Comparison of ENCODE assay signal across 24 cellular contexts in genomic region chr11:58615556-58615955, GRCh38.
"Had no signal": no experiment of that assay in that cellular context is flagged by ENCODE, and none has a peak within 500 bp of the region (broad histone marks: within the 10 kb centered on the region; RNA-seq: fewer than 3 reads in every experiment).

No MANE protein-coding gene starts in this region.

- H3K27ac Mint-ChIP-seq: activated CD8-positive, alpha-beta T cell treated with anti-CD3 and anti-CD28 coated beads, Interleukin-2, amount 10 ng/mL, durations not matched to agents 7 days and 5 days; activated naive CD4-positive, alpha-beta T cell treated with anti-CD3 and anti-CD28 coated beads, Interleukin-2, amount 50 U/mL, for 24 hours had no signal

- H3K9me3 Mint-ChIP-seq: activated naive CD4-positive, alpha-beta T cell treated with anti-CD3 and anti-CD28 coated beads, Interleukin-2, amount 50 U/mL, for 24 hours had no signal

- ATAC-seq: activated CD4-positive, CD25-positive, alpha-beta regulatory T cell treated with anti-CD3 and anti-CD28 coated beads, Interleukin-2, amount 50 U/mL, for 24 hours; activated CD8-positive, alpha-beta T cell treated with anti-CD3 and anti-CD28 coated beads, Interleukin-2, amount 10 ng/mL, durations not matched to agents 7 days and 5 days; body of pancreas; Right ventricle myocardium inferior had no signal

- H3K4me3 Mint-ChIP-seq: activated CD8-positive, alpha-beta T cell treated with anti-CD3 and anti-CD28 coated beads, Interleukin-2, amount 10 ng/mL, durations not matched to agents 7 days and 5 days; activated naive CD4-positive, alpha-beta T cell treated with anti-CD3 and anti-CD28 coated beads, Interleukin-2, amount 50 U/mL, for 24 hours had no signal

- H3K4me3 ChIP-seq: body of pancreas, SJCRH30 had no signal

- FAIRE-seq: bronchial epithelial cell had no signal

- H3K27me3 Mint-ChIP-seq: activated naive CD4-positive, alpha-beta T cell treated with anti-CD3 and anti-CD28 coated beads, Interleukin-2, amount 50 U/mL, for 24 hours had no signal

- H3K27ac ChIP-seq: SJCRH30 had no signal

- DNase-seq: activated CD4-positive, alpha-beta T cell treated with anti-CD3 and anti-CD28 coated beads for 4 hours; activated CD8-positive, alpha-beta T cell treated with anti-CD3 and anti-CD28 coated beads, Interleukin-2, amount 10 ng/mL, durations not matched to agents 7 days and 5 days; activated effector memory CD4-positive, alpha-beta T cell treated with Interleukin-2 at 50 U/mL for 16 hours; activated naive CD4-positive, alpha-beta T cell; aorta; body of pancreas; central memory CD4-positive, alpha-beta T cell; MM.1S; NCI-H1105; NCI-H1436; NCI-H1694 treated with DMSO at 0.1 percent for 48 hours; NCI-H2029 treated with DMSO at 0.1 percent for 48 hours; NCI-H345; NCI-H510A; NCI-H526 treated with DMSO at 0.1 percent for 48 hours; NCI-H82; RPMI8226; SJCRH30; SK-N-SH; SW 1271 had no signal

- H3K27me3 ChIP-seq: body of pancreas, SJCRH30 had no signal

- H3K4me2 ChIP-seq: SK-N-SH had no signal

- H3K9me3 ChIP-seq: body of pancreas, SJCRH30, SK-N-SH had no signal

- H3K4me1 ChIP-seq: SJCRH30 had no signal
